9 cellular contexts compared by ENCODE assay signal in genomic region chr12:21526721-21527345, GRCh38. TPM values are rescaled to one million over a fixed set of nuclear protein-coding genes. Genes with fewer than 3 reads are reported as not detected.
DNase-seq lines count a peak whose midpoint lies in the region; ATAC-seq, FAIRE-seq and TF ChIP-seq lines count a peak whose summit lies in the region.
"Had no signal": no experiment of that assay in that cellular context is flagged by ENCODE, and none has a peak within 500 bp of the region (broad histone marks: within the 10 kb centered on the region; RNA-seq: fewer than 3 reads in every experiment).

No MANE protein-coding gene starts in this region.

- H3K27me3 ChIP-seq in tibial artery, result peaks cover 0 to 4% of the 10 kb centered on the region in 2 donors

- no peaks in the 10 kb centered on the region for H3K36me3 ChIP-seq in kidney (ENCODE audit: control insufficient read depth in 1 of 2, insufficient read depth in 2 of 2, low read length in 2 of 2)
- no peaks in the 10 kb centered on the region for H3K36me3 ChIP-seq in tibial artery

- peak overlapping the region; percentile 82 to 88 for H3K4me3 Mint-ChIP-seq in activated T-cell treated with anti-CD3 and anti-CD28 coated beads, Interleukin-2, amount 50 U/mL, for 72 hours
- H3K4me3 Mint-ChIP-seq in activated naive CD8-positive, alpha-beta T cell, result peak overlapping the region; percentile 83

- no peak overlapping the region for H3K27ac Mint-ChIP-seq in activated T-cell treated with anti-CD3 and anti-CD28 coated beads, Interleukin-2, amount 50 U/mL, for 72 hours
- no peak overlapping the region for H3K27ac Mint-ChIP-seq in activated naive CD8-positive, alpha-beta T cell

- ATAC-seq in activated T-cell treated with anti-CD3 and anti-CD28 coated beads, Interleukin-2, amount 50 U/mL, for 72 hours (replicated peaks in 1 of 2), result no peak

- peaks cover 42% of the 10 kb centered on the region for H3K27me3 Mint-ChIP-seq in activated T-cell treated with anti-CD3 and anti-CD28 coated beads, Interleukin-2, amount 50 U/mL, for 72 hours (ENCODE audit: low read depth)
- peaks cover 21% of the 10 kb centered on the region for H3K27me3 Mint-ChIP-seq in activated naive CD8-positive, alpha-beta T cell

- H3K4me3 ChIP-seq in kidney (ENCODE audit: low read length in 2 of 2) (peak overlapping the region; percentile 72 to 75), tibial artery (peak overlapping the region; percentile 54 to 74)

- no peaks in the 10 kb centered on the region for H3K9me3 ChIP-seq in kidney (ENCODE audit: control insufficient read depth in 1 of 2, low read length in 2 of 2)
- no peaks in the 10 kb centered on the region for H3K9me3 ChIP-seq in tibial artery

- no peak for DNase-seq in activated T-cell treated with anti-CD3 and anti-CD28 coated beads, Interleukin-2, amount 50 U/mL, for 72 hours
- no peak for DNase-seq in activated T-cell treated with anti-CD3 and anti-CD28 coated beads, Interleukin-2, amount 50 U/mL, for 1 hour
- DNase-seq in kidney (no peak), tibial artery (no peak), HT-29 (ENCODE audit: low spot score) (no peak), NCI-H524 (lab: John Stamatoyannopoulos, UW) (no peak)
- DNase-seq in effector CD8-positive, alpha-beta T cell (lab: John Stamatoyannopoulos, UW), result no peak
- DNase-seq: GDM1 had no signal

- H3K36me3 Mint-ChIP-seq in activated T-cell treated with anti-CD3 and anti-CD28 coated beads, Interleukin-2, amount 50 U/mL, for 72 hours (ENCODE audit: insufficient read depth in 2 of 2), result peaks cover 7 to 11% of the 10 kb centered on the region in 2 donors
- H3K36me3 Mint-ChIP-seq in activated naive CD8-positive, alpha-beta T cell, result peaks cover 6% of the 10 kb centered on the region

- H3K4me1 ChIP-seq in kidney (ENCODE audit: control insufficient read depth in 1 of 2, insufficient read depth in 1 of 2, low read depth in 1 of 2, low read length in 2 of 2) (peaks cover 0 to 9% of the 10 kb centered on the region in 2 donors), tibial artery (peaks cover 0 to 26% (median 9%) of the 10 kb centered on the region in 4 donors)

- FAIRE-seq in kidney (lab: Jason Lieb, UNC), result no peak

- TF ChIP-seq CTCF in kidney (IDR thresholded peaks at IDR 0.05; ENCODE audit: borderline replicate concordance, extremely low read depth, insufficient read depth) (no peak), tibial artery (IDR thresholded peaks at IDR 0.05) (no peak)

- peaks cover 4 to 9% of the 10 kb centered on the region in 2 donors for H3K9me3 Mint-ChIP-seq in activated T-cell treated with anti-CD3 and anti-CD28 coated beads, Interleukin-2, amount 50 U/mL, for 72 hours
- H3K9me3 Mint-ChIP-seq in activated naive CD8-positive, alpha-beta T cell (ENCODE audit: low read depth), result peaks cover 10% of the 10 kb centered on the region

- intact Hi-C loops in kidney (cut with DNase I) (no loop called here), tibial artery (cut with DNase I; ENCODE audit: low total_unique reads) (no loop called here)

- peak overlapping the region; percentile 43 to 72 for H3K9ac ChIP-seq in kidney (ENCODE audit: low read length in 2 of 2)

- H3K27ac ChIP-seq in kidney (ENCODE audit: low read depth in 2 of 2, low read length in 2 of 2) (peak overlapping the region; percentile 77 to 85), tibial artery (no peak overlapping the region)

- peaks cover 12% of the 10 kb centered on the region for H3K4me1 Mint-ChIP-seq in activated T-cell treated with anti-CD3 and anti-CD28 coated beads, Interleukin-2, amount 50 U/mL, for 72 hours (ENCODE audit: low read depth)
- peaks cover 8% of the 10 kb centered on the region for H3K4me1 Mint-ChIP-seq in activated naive CD8-positive, alpha-beta T cell (ENCODE audit: low read depth)

RNA-seq across cellular contexts. Expression of gene SPX, which starts 0.7 kb away (rescaled TPM):
- total RNA-seq in activated T-cell treated with anti-CD3 and anti-CD28 coated beads, Interleukin-2, amount 50 U/mL, for 72 hours, result 1 to 10 TPM; 1.6 to 2.8 TPM
- total RNA-seq in kidney, result 52.2 TPM
- polyA plus RNA-seq in kidney (ENCODE audit: insufficient read depth, low read depth, low replicate concordance), result 28.2 TPM
- total RNA-seq in HT-29 (2014; rRNA removed; shearing (Covaris generic)), result not detected in 2 replicates

RNA-seq across cellular contexts. Expression of gene GOLT1B, which starts 25.2 kb away (rescaled TPM):
- 10 to 100 TPM; 46.3 to 51.2 TPM for total RNA-seq in activated T-cell treated with anti-CD3 and anti-CD28 coated beads, Interleukin-2, amount 50 U/mL, for 72 hours
- total RNA-seq in kidney, result 28.9 TPM
- polyA plus RNA-seq in kidney (ENCODE audit: insufficient read depth, low read depth, low replicate concordance), result 15.7 TPM
- total RNA-seq in HT-29 (2014; rRNA removed; shearing (Covaris generic)), result 12.2 and 69.1 TPM in 2 replicates

RNA-seq across cellular contexts. Expression of gene RECQL, which starts 25.4 kb away (rescaled TPM):
- total RNA-seq in activated T-cell treated with anti-CD3 and anti-CD28 coated beads, Interleukin-2, amount 50 U/mL, for 72 hours, result 10 to 100 TPM; 92.7 to 93.4 TPM
- total RNA-seq in kidney, result 37.5 TPM
- 9.0 TPM for polyA plus RNA-seq in kidney (ENCODE audit: insufficient read depth, low read depth, low replicate concordance)
- 11.3 and 15.2 TPM in 2 replicates for total RNA-seq in HT-29 (2014; rRNA removed; shearing (Covaris generic))

Comparison
In these comparisons a context has a peak if more than half of its experiments do, and no peak if none do; other contexts are left out.
1. H3K27ac ChIP-seq: peak in kidney (2 of 2); none in tibial artery (0 of 2).
2. RNA of gene SPX, which starts 0.7 kb away (total RNA-seq): 52.2 TPM in kidney (single experiment); 1.6 to 2.8 TPM in activated T-cell treated with anti-CD3 and anti-CD28 coated beads, Interleukin-2, amount 50 U/mL, for 72 hours and not detected in HT-29; every median in the first group is over 10 times any median in the second.